Comparison of ENCODE assay signal across 8 cellular contexts in genomic region chr6:52595000-52595795, GRCh38. TPM values are rescaled to one million over a fixed set of nuclear protein-coding genes. Genes with fewer than 3 reads are reported as not detected.
A peak's percentile ranks its signal among the peaks of the same experiment; 100 is the strongest.
DNase-seq lines count a peak whose midpoint lies in the region; ATAC-seq and TF ChIP-seq lines count a peak whose summit lies in the region.

No MANE protein-coding gene starts in this region.

- H3K9me3 ChIP-seq in right lobe of liver (no peaks in the 10 kb centered on the region), vagina (no peaks in the 10 kb centered on the region)

- no peaks in the 10 kb centered on the region for H3K27me3 ChIP-seq in brain microvascular endothelial cell (replicated peaks)
- H3K27me3 ChIP-seq in right lobe of liver: no peaks in the 10 kb centered on the region
- no peaks in the 10 kb centered on the region for H3K27me3 ChIP-seq in vagina

- WGBS in right lobe of liver (ENCODE audit: insufficient coverage, low coverage, low lambda C conversion rate, missing lambda C conversion rate): 59% methylated on average over 7 of the region's 7 CpGs

- TF ChIP-seq POLR2A in right lobe of liver (IDR thresholded peaks at IDR 0.05): no peak
- TF ChIP-seq POLR2A in vagina (IDR thresholded peaks at IDR 0.05): no peak

- H3K4me3 ChIP-seq in brain microvascular endothelial cell (ENCODE audit: low read depth, low read length) (peak overlapping the region; percentile 9), right lobe of liver (no peak overlapping the region), vagina (peak overlapping the region; percentile 3 to 9)

- ATAC-seq in HG02642 (IDR thresholded peaks at IDR 0.05; ENCODE audit: poor library complexity, unreplicated experiment) (peak; percentile 84), right lobe of liver (peak; percentile 7 to 37 (median 16))

- no peaks in the 10 kb centered on the region for H3K36me3 Mint-ChIP-seq in activated CD4-positive, alpha-beta memory T cell treated with anti-CD3 and anti-CD28 coated beads for 36 hours
- no peaks in the 10 kb centered on the region for H3K36me3 Mint-ChIP-seq in activated CD4-positive, alpha-beta memory T cell treated with anti-CD3 and anti-CD28 coated beads, Interleukin-2, amount 10 ng/mL, durations not matched to agents 7 days and 5 days (ENCODE audit: low read depth)

- H3K4me3 Mint-ChIP-seq in activated CD4-positive, alpha-beta memory T cell treated with anti-CD3 and anti-CD28 coated beads for 36 hours: no peak overlapping the region
- H3K4me3 Mint-ChIP-seq in activated CD4-positive, alpha-beta memory T cell treated with anti-CD3 and anti-CD28 coated beads, Interleukin-2, amount 10 ng/mL, durations not matched to agents 7 days and 5 days: no peak overlapping the region

- H3K4me1 ChIP-seq in right lobe of liver: peaks cover 0 to 16% (median 4%) of the 10 kb centered on the region in 4 donors
- H3K4me1 ChIP-seq in vagina: peaks cover 31% of the 10 kb centered on the region

- intact Hi-C loops in activated CD4-positive, alpha-beta memory T cell treated with anti-CD3 and anti-CD28 coated beads for 36 hours (cut with micrococcal nuclease): no loop called here
- intact Hi-C loops in right lobe of liver (cut with DNase I): loop anchor here in 1 of 2 donors (10.0 kb wide), 1 partner anchor 180 kb away; no protein-coding TSS in a partner anchor
- intact Hi-C loops in vagina (cut with DNase I): loop anchor here (5.0 kb wide), 1 partner anchor 173 kb away; the partner anchor contains the start of gene EFHC1

- no peak for TF ChIP-seq CTCF in brain microvascular endothelial cell (IDR thresholded peaks at IDR 0.05; ENCODE audit: low read depth, low read length, missing control alignments)
- TF ChIP-seq CTCF in right lobe of liver (IDR thresholded peaks at IDR 0.05): no peak
- TF ChIP-seq CTCF in vagina (IDR thresholded peaks at IDR 0.05): no peak

- H3K27ac ChIP-seq in brain microvascular endothelial cell: peak overlapping the region; percentile 93
- peak overlapping the region in 1 of 3 donors; percentile 41 for H3K27ac ChIP-seq in right lobe of liver
- H3K27ac ChIP-seq in vagina: peak overlapping the region; percentile 67

- peaks cover 13% of the 10 kb centered on the region for H3K4me1 Mint-ChIP-seq in activated CD4-positive, alpha-beta memory T cell treated with anti-CD3 and anti-CD28 coated beads for 36 hours (ENCODE audit: low read depth)
- peaks cover 25% of the 10 kb centered on the region for H3K4me1 Mint-ChIP-seq in activated CD4-positive, alpha-beta memory T cell treated with anti-CD3 and anti-CD28 coated beads, Interleukin-2, amount 10 ng/mL, durations not matched to agents 7 days and 5 days

- no peaks in the 10 kb centered on the region for H3K9me3 Mint-ChIP-seq in activated CD4-positive, alpha-beta memory T cell treated with anti-CD3 and anti-CD28 coated beads for 36 hours
- no peaks in the 10 kb centered on the region for H3K9me3 Mint-ChIP-seq in activated CD4-positive, alpha-beta memory T cell treated with anti-CD3 and anti-CD28 coated beads, Interleukin-2, amount 10 ng/mL, durations not matched to agents 7 days and 5 days

- no peaks in the 10 kb centered on the region for H3K36me3 ChIP-seq in brain microvascular endothelial cell (replicated peaks)
- H3K36me3 ChIP-seq in right lobe of liver: no peaks in the 10 kb centered on the region
- H3K36me3 ChIP-seq in vagina: no peaks in the 10 kb centered on the region

- no peak overlapping the region for H3K27ac Mint-ChIP-seq in activated CD4-positive, alpha-beta memory T cell treated with anti-CD3 and anti-CD28 coated beads for 36 hours
- no peak overlapping the region for H3K27ac Mint-ChIP-seq in activated CD4-positive, alpha-beta memory T cell treated with anti-CD3 and anti-CD28 coated beads, Interleukin-2, amount 10 ng/mL, durations not matched to agents 7 days and 5 days

- in situ Hi-C loops in brain microvascular endothelial cell (cut with HindIII; ENCODE audit: low pct_ligation_motif_present, low sequenced_read_pairs): no loop called here

- CTCF ChIA-PET in activated CD4-positive, alpha-beta memory T cell treated with anti-CD3 and anti-CD28 coated beads for 36 hours (lab: Charles Lee): interaction anchor here (0.6 to 1.6 kb wide), 4 partner anchors 19 to 179 kb away, joined by 3 to 8 read pairs (median 4); partner anchors contain the start of gene TRAM2
- CTCF ChIA-PET in activated CD4-positive, alpha-beta memory T cell treated with anti-CD3 and anti-CD28 coated beads, Interleukin-2, amount 10 ng/mL, durations not matched to agents 7 days and 5 days (lab: Charles Lee): interaction anchor here (0.5 to 2.3 kb wide), 8 partner anchors 10 to 312 kb away, joined by 3 to 7 read pairs (median 4); no protein-coding TSS in a partner anchor

- DNase-seq in activated CD4-positive, alpha-beta memory T cell treated with anti-CD3 and anti-CD28 coated beads for 36 hours: peak; percentile 25
- no peak for DNase-seq in activated CD4-positive, alpha-beta memory T cell treated with anti-CD3 and anti-CD28 coated beads, Interleukin-2, amount 10 ng/mL, durations not matched to agents 7 days and 5 days
- peak; percentile 67 for DNase-seq in NCI-H1694 (lab: John Stamatoyannopoulos, UW)
- peak; percentile 94 for DNase-seq in brain microvascular endothelial cell
- DNase-seq in right lobe of liver: no peak
- peak in 1 of 2 donors; percentile 67 for DNase-seq in vagina (ENCODE audit: extremely low spot score in 2 of 2)
- no peak for DNase-seq in activated CD8-positive, alpha-beta memory T cell treated with anti-CD3 and anti-CD28 coated beads, Interleukin-2, amount 50 U/mL, for 4 hours

- no peaks in the 10 kb centered on the region for H3K27me3 Mint-ChIP-seq in activated CD4-positive, alpha-beta memory T cell treated with anti-CD3 and anti-CD28 coated beads for 36 hours
- no peaks in the 10 kb centered on the region for H3K27me3 Mint-ChIP-seq in activated CD4-positive, alpha-beta memory T cell treated with anti-CD3 and anti-CD28 coated beads, Interleukin-2, amount 10 ng/mL, durations not matched to agents 7 days and 5 days

- POLR2A ChIA-PET in activated CD4-positive, alpha-beta memory T cell treated with anti-CD3 and anti-CD28 coated beads for 36 hours (lab: Charles Lee): no interaction called here
- POLR2A ChIA-PET in activated CD4-positive, alpha-beta memory T cell treated with anti-CD3 and anti-CD28 coated beads, Interleukin-2, amount 10 ng/mL, durations not matched to agents 7 days and 5 days (lab: Charles Lee): interaction anchor here (0.7 kb wide), 1 partner anchor 19 kb away, joined by 3 read pairs; no protein-coding TSS in a partner anchor

RNA-seq across cellular contexts. Expression of gene TRAM2, which starts 18.3 kb away (rescaled TPM):
- 1 to 10 TPM; 2.4 to 2.6 TPM for total RNA-seq in activated CD4-positive, alpha-beta memory T cell treated with anti-CD3 and anti-CD28 coated beads for 36 hours
- total RNA-seq in activated CD4-positive, alpha-beta memory T cell treated with anti-CD3 and anti-CD28 coated beads, Interleukin-2, amount 10 ng/mL, durations not matched to agents 7 days and 5 days: 1 to 10 TPM; 5.7 to 6.5 TPM
- total RNA-seq in right lobe of liver (10 to 100 TPM; 16.1 to 24.8 (median 17.8) TPM), vagina (11.0 TPM)

Comparison
In these comparisons a context has a peak if more than half of its experiments do, and no peak if none do; other contexts are left out.
1. DNase-seq: peak in activated CD4-positive, alpha-beta memory T cell treated with anti-CD3 and anti-CD28 coated beads for 36 hours (single experiment), NCI-H1694 (single experiment) and brain microvascular endothelial cell (single experiment); none in activated CD4-positive, alpha-beta memory T cell treated with anti-CD3 and anti-CD28 coated beads, Interleukin-2, amount 10 ng/mL, durations not matched to agents 7 days and 5 days (single experiment), right lobe of liver (0 of 3) and activated CD8-positive, alpha-beta memory T cell treated with anti-CD3 and anti-CD28 coated beads, Interleukin-2, amount 50 U/mL, for 4 hours (single experiment).
2. H3K4me3 ChIP-seq: peak in brain microvascular endothelial cell (single experiment) and vagina (2 of 2); none in right lobe of liver (0 of 3).